In genomic region chr13:85990397-85990796, GRCh38 we compare ENCODE assay signal across 25 cellular contexts.
"Had no signal": no experiment of that assay in that cellular context is flagged by ENCODE, and none has a peak within 500 bp of the region (broad histone marks: within the 10 kb centered on the region; RNA-seq: fewer than 3 reads in every experiment).

No MANE protein-coding gene starts in this region.

- H3K9ac ChIP-seq: SK-N-SH had no signal

- H3K27ac ChIP-seq: RWPE1 had no signal

- DNase-seq: IMR-90, Kasumi-1, KG1, MV-4-11, NCI-H1048, NCI-H1105, NCI-H1417 treated with DMSO at 0.1 percent for 48 hours, NCI-H146, NCI-H187, NCI-H2029, NCI-H2081 treated with DMSO at 0.1 percent for 48 hours, NCI-H2171, NCI-H226, NCI-H446, NCI-H510A, NCI-H524 treated with DMSO at 0.1 percent for 48 hours, NCI-H69, NCI-H774, PC-3, SHP77, SK-N-SH, SW 1271 had no signal

- H3K9me3 ChIP-seq: SK-N-SH had no signal

- ATAC-seq: HepG2, Panc1, PC-3 had no signal

- H3K4me2 ChIP-seq: SK-N-SH had no signal
